In genomic region chr19:7637374-7638256, GRCh38 we compare ENCODE assay signal across 1 cellular context.
TF ChIP-seq lines count a peak whose summit lies in the region.

No MANE protein-coding gene starts in this region.

TF ChIP-seq in K562, 482 proteins besides CTCF, POLR2A, EP300 and RAD21 (continued from another document and continues in another):
- TF ChIP-seq BRCA1 (IDR thresholded peaks at IDR 0.05) (no peak), BRCA1 (CRISPR knock-in tag; IDR thresholded peaks at IDR 0.05) (no peak), PKNOX1 (IDR thresholded peaks at IDR 0.05) (peak; percentile 64), NFE2L1 (tag; IDR thresholded peaks at IDR 0.05; ENCODE audit: borderline replicate concordance, low read depth) (no peak), RBFOX2 (IDR thresholded peaks at IDR 0.05; ENCODE audit: low read depth, low read length) (peak; percentile 84), RREB1 (CRISPR knock-in tag; IDR thresholded peaks at IDR 0.05) (no peak), SMAD3 (CRISPR knock-in tag; conservative IDR thresholded peaks at IDR 0.05) (no peak), ZNF695 (CRISPR knock-in tag; IDR thresholded peaks at IDR 0.05) (no peak), TFAP4 (CRISPR knock-in tag; IDR thresholded peaks at IDR 0.05; ENCODE audit: borderline replicate concordance) (peak; percentile 93), STAT5A (IDR thresholded peaks at IDR 0.05; ENCODE audit: borderline replicate concordance, low read length) (no peak), HLTF (IDR thresholded peaks at IDR 0.05) (no peak), ETS2 (tag; IDR thresholded peaks at IDR 0.05; ENCODE audit: borderline replicate concordance, poor library complexity, severe bottlenecking) (no peak), CREB3L1 (IDR thresholded peaks at IDR 0.05; ENCODE audit: borderline replicate concordance, low read depth) (peak; percentile 96), MEF2A (IDR thresholded peaks at IDR 0.05; ENCODE audit: control insufficient read depth, low read depth, low read length) (no peak), GTF2E2 (tag; IDR thresholded peaks at IDR 0.05) (peak; percentile 82; the same call in 1 of the 2 replicates), MED1 (CRISPR knock-in tag; IDR thresholded peaks at IDR 0.05; ENCODE audit: borderline replicate concordance) (no peak), PRDM10 (IDR thresholded peaks at IDR 0.05; ENCODE audit: partially characterized antibody) (no peak), MCM3 (IDR thresholded peaks at IDR 0.05) (no peak), ZKSCAN1 (IDR thresholded peaks at IDR 0.05; ENCODE audit: low read depth, low read length) (no peak), ZNF23 (CRISPR knock-in tag; IDR thresholded peaks at IDR 0.05) (no peak), FOS (IDR thresholded peaks at IDR 0.05; ENCODE audit: extremely low read depth, insufficient read length) (no peak), MLX (CRISPR knock-in tag; conservative IDR thresholded peaks at IDR 0.05) (0 out of 4 replicates have a peak, but pooled peaks of 1 of the 2 experiments have one; percentile 28), ZNF507 (tag; conservative IDR thresholded peaks at IDR 0.05) (no peak), ZNF75A (CRISPR knock-in tag; IDR thresholded peaks at IDR 0.05) (no peak), ELF1 (tag; IDR thresholded peaks at IDR 0.05) (peak; percentile 9; the same call in 1 of the 2 replicates), ZNF561 (CRISPR knock-in tag; conservative IDR thresholded peaks at IDR 0.05) (no peak), SMAD4 (CRISPR knock-in tag; conservative IDR thresholded peaks at IDR 0.05) (no peak), ZBED1 (IDR thresholded peaks at IDR 0.05) (no peak), RCOR1 (IDR thresholded peaks at IDR 0.05; ENCODE audit: borderline replicate concordance in 1 of 2, low read depth in 2 of 2, low read length in 2 of 2) (peak in 1 of 2 experiments; percentile 36; a peak in 1 of 4 replicates), ZNF436 (CRISPR knock-in tag; IDR thresholded peaks at IDR 0.05) (no peak), ATF3 (IDR thresholded peaks at IDR 0.05) (no peak), ATF3 (CRISPR knock-in tag; conservative IDR thresholded peaks at IDR 0.05) (no peak), NCOA6 (IDR thresholded peaks at IDR 0.05) (0 out of 2 replicates have a peak, but pooled peaks have one; percentile 72), ZNF347 (CRISPR knock-in tag; IDR thresholded peaks at IDR 0.05; ENCODE audit: low read depth) (no peak), RBM25 (IDR thresholded peaks at IDR 0.05; ENCODE audit: low read depth, low read length, severe bottlenecking) (peak; percentile 89), MLLT1 (IDR thresholded peaks at IDR 0.05) (no peak), THRB (CRISPR knock-in tag; conservative IDR thresholded peaks at IDR 0.05) (no peak), PYGO2 (tag; IDR thresholded peaks at IDR 0.05) (no peak), THRAP3 (IDR thresholded peaks at IDR 0.05; ENCODE audit: borderline replicate concordance) (no peak), SIN3B (IDR thresholded peaks at IDR 0.05; ENCODE audit: low read depth) (no peak), ZNF24 (IDR thresholded peaks at IDR 0.05) (0 out of 2 replicates have a peak, but pooled peaks have one; percentile 24), CBFA2T2 (conservative IDR thresholded peaks at IDR 0.05) (no peak), ZNF3 (CRISPR knock-in tag; IDR thresholded peaks at IDR 0.05) (no peak), EGR1 (conservative IDR thresholded peaks at IDR 0.05) (no peak), HCFC1 (IDR thresholded peaks at IDR 0.05; ENCODE audit: low read depth, low read length) (peak; percentile 50), CHD1 (IDR thresholded peaks at IDR 0.05; ENCODE audit: low read length) (peak; percentile 95)
